ENCODE assay signal across 10 cellular contexts in the genomic region with DNA sequence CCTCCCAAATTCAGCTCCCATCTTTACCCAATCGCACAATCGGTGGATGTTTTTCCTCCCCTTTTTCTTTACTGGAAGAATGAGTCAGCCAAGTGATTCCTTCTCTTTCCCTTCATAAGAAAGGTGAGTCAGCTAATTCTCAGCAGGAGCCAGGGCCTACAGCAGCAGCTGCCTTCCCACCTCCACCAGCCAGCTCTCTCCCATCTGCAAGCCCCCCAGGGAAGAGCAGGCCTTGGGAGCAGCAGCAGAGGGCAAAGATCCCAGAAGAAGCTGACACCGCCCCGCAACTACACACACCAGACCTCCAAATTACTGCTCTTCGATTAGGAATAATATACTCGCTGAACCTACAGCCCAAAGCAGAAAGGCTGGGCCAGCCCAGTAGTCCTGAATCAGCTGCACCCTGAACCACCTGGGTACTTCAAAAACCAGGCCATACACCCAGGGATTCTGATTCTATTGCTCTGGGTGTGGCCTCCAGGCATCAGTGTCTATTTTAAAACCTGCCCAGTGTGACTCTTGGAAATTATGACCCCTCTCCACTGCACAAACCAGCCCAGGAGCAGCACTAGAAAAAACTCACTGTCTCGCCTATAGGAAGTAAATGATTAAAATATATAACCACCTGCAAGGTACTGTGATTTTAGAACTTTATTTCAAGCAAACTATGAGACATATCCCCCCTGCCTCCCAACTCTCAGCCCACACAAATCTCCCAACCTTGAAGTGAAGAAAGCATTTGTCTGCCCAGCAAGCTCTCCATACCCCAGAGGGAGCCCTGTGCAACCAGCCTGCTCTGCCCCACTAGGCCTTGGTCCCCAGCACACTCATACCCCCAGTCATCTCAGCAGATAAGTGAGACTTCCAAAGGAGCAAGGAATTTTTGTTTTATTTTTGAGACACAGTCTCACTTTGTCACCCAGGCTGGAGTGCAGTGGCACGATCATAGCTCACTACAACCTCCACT. TPM values are rescaled to one million over a fixed set of nuclear protein-coding genes. Genes with fewer than 3 reads are reported as not detected.
DNase-seq lines count a peak whose midpoint lies in the region; ATAC-seq, FAIRE-seq and TF ChIP-seq lines count a peak whose summit lies in the region.
"Had no signal": no experiment of that assay in that cellular context is flagged by ENCODE, and none has a peak within 500 bp of the region (broad histone marks: within the 10 kb centered on the region; RNA-seq: fewer than 3 reads in every experiment).

No MANE protein-coding gene starts in this region.

- no peaks in the 10 kb centered on the region for H3K9me2 ChIP-seq in SK-N-SH

- no peaks in the 10 kb centered on the region for H4K20me1 ChIP-seq in SK-N-SH (ENCODE audit: insufficient read depth)

- H3K4me1 ChIP-seq in SK-N-SH (ENCODE audit: control insufficient read depth in 1 of 2, insufficient read depth in 2 of 2, low read depth in 1 of 2, low read length in 1 of 2), result peaks cover 4 to 24% of the 10 kb centered on the region in 2 experiments; a peak in 3 of 4 replicates
- no peaks in the 10 kb centered on the region for H3K4me1 ChIP-seq in small intestine (ENCODE audit: control insufficient read depth in 2 of 2, insufficient read depth in 1 of 2, low read depth in 1 of 2, low read length in 1 of 2)

- no peaks in the 10 kb centered on the region for H3K27me3 ChIP-seq in SK-N-SH (ENCODE audit: insufficient read depth)
- no peaks in the 10 kb centered on the region for H3K27me3 ChIP-seq in small intestine (ENCODE audit: control insufficient read depth in 2 of 2, insufficient read depth in 2 of 2, low read length in 2 of 2)

- H3K9me3 ChIP-seq in SK-N-SH, result no peaks in the 10 kb centered on the region
- no peaks in the 10 kb centered on the region for H3K9me3 ChIP-seq in small intestine (ENCODE audit: control insufficient read depth, low read depth)

- POLR2A ChIA-PET in SK-N-SH (lab: Yijun Ruan, JAX), result no interaction called here

- CTCF ChIA-PET in SK-N-SH (lab: Yijun Ruan, JAX), result interaction anchor here (1.0 to 3.4 kb wide), 7 partner anchors 21 to 171 kb away, joined by 3 to 15 read pairs (median 4); no protein-coding TSS in a partner anchor

- peak overlapping the region; percentile 43 for H3K9ac ChIP-seq in SK-N-SH

- H2AFZ ChIP-seq in SK-N-SH (ENCODE audit: low read depth), result peak overlapping the region; percentile 50

- TF ChIP-seq CTCF in SK-N-SH (IDR thresholded peaks at IDR 0.05) (no peak), fibroblast of villous mesenchyme (IDR thresholded peaks at IDR 0.05; ENCODE audit: insufficient read depth, low read depth, low read length) (no peak)

- peak; percentile 18 for DNase-seq in DMS79 treated with DMSO at 0.1 percent for 48 hours (lab: John Stamatoyannopoulos, UW)
- no peak for DNase-seq in DMS79 (lab: John Stamatoyannopoulos, UW)
- DNase-seq in SK-N-SH, result no peak
- DNase-seq in fibroblast of villous mesenchyme (ENCODE audit: low read depth), result peak; percentile 72
- peak; percentile 20 for DNase-seq in small intestine
- DNase-seq in SKM-1 (lab: John Stamatoyannopoulos, UW; ENCODE audit: unreplicated experiment), result no peak
- no peak for DNase-seq in activated naive CD4-positive, alpha-beta T cell (lab: John Stamatoyannopoulos, UW)
- DNase-seq: activated CD4-positive, alpha-beta T cell treated with anti-CD3 and anti-CD28 coated beads, Interleukin-2, amount 50 U/mL, for 48 hours had no signal

- no peak for TF ChIP-seq RAD21 in SK-N-SH (IDR thresholded peaks at IDR 0.05; ENCODE audit: low read length)

- no peak for FAIRE-seq in small intestine (lab: Jason Lieb, UNC)

- H3F3A ChIP-seq in SK-N-SH (replicated peaks; ENCODE audit: insufficient read depth), result peaks cover 13% of the 10 kb centered on the region

- no peak overlapping the region for H3K4me3 ChIP-seq in SK-N-SH (ENCODE audit: low read depth in 2 of 2, low read length in 1 of 2)
- H3K4me3 ChIP-seq in fibroblast of villous mesenchyme (ENCODE audit: low read depth, low read length), result no peak overlapping the region
- no peak overlapping the region for H3K4me3 ChIP-seq in small intestine (ENCODE audit: low read depth in 1 of 2, low read length in 2 of 2)
- H3K4me3 ChIP-seq: lung had no signal

- H3K27ac ChIP-seq in SK-N-SH (ENCODE audit: low read depth in 2 of 2, low read length in 1 of 2) (peak overlapping the region; percentile 54 to 83), small intestine (ENCODE audit: low read depth in 1 of 2, low read length in 1 of 2) (no peak overlapping the region)

- H3K36me3 ChIP-seq in SK-N-SH (replicated peaks in 1 of 2; ENCODE audit: control insufficient read depth in 1 of 2, insufficient read depth in 2 of 2, low read length in 1 of 2) (no peaks in the 10 kb centered on the region), small intestine (ENCODE audit: control insufficient read depth in 2 of 2, insufficient read depth in 2 of 2, low read length in 2 of 2) (no peaks in the 10 kb centered on the region)

- H3K79me2 ChIP-seq in SK-N-SH (ENCODE audit: insufficient read depth), result peaks cover 84% of the 10 kb centered on the region

- 0 out of 4 replicates have a peak, but pooled peaks of 1 of the 2 experiments have one; percentile 39 for TF ChIP-seq EP300 in SK-N-SH (IDR thresholded peaks at IDR 0.05; ENCODE audit: borderline replicate concordance in 1 of 2, low read depth in 1 of 2, low read length in 1 of 2)

- ATAC-seq in GM21367 (IDR thresholded peaks at IDR 0.05; ENCODE audit: unreplicated experiment), result no peak

- WGBS in SK-N-SH (ENCODE audit: low lambda C conversion rate), result 50% methylated on average over 8 of the region's 8 CpGs
- WGBS in small intestine, 3 donors, result 31 to 70% (median 45%) methylated on average over 8 of the region's 8 CpGs

- peak overlapping the region; percentile 66 for H3K4me2 ChIP-seq in SK-N-SH

TF ChIP-seq in SK-N-SH, 30 proteins besides CTCF, POLR2A, EP300 and RAD21 (continues in another document):
- peak; percentile 81 for TF ChIP-seq TCF12 (IDR thresholded peaks at IDR 0.05)
- no peak for TF ChIP-seq CHD2 (IDR thresholded peaks at IDR 0.05; ENCODE audit: low read length, partially characterized antibody)
- TF ChIP-seq, protein P1, sequence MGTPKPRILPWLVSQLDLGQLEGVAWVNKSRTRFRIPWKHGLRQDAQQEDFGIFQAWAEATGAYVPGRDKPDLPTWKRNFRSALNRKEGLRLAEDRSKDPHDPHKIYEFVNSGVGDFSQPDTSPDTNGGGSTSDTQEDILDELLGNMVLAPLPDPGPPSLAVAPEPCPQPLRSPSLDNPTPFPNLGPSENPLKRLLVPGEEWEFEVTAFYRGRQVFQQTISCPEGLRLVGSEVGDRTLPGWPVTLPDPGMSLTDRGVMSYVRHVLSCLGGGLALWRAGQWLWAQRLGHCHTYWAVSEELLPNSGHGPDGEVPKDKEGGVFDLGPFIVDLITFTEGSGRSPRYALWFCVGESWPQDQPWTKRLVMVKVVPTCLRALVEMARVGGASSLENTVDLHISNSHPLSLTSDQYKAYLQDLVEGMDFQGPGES (IDR thresholded peaks at IDR 0.05; ENCODE audit: low read depth, low read length), result no peak
- peak; percentile 81 for TF ChIP-seq JUND (IDR thresholded peaks at IDR 0.05)
- no peak for TF ChIP-seq MXI1 (IDR thresholded peaks at IDR 0.05; ENCODE audit: low read depth, low read length)
- peak; percentile 30; the same call in 1 of the 2 replicates for TF ChIP-seq SIN3A (IDR thresholded peaks at IDR 0.05; ENCODE audit: borderline replicate concordance, low read depth, low read length)
- TF ChIP-seq POLR2AphosphoS5 (IDR thresholded peaks at IDR 0.05; ENCODE audit: low read depth, low read length), result peak; percentile 52
- TF ChIP-seq, protein P2, sequence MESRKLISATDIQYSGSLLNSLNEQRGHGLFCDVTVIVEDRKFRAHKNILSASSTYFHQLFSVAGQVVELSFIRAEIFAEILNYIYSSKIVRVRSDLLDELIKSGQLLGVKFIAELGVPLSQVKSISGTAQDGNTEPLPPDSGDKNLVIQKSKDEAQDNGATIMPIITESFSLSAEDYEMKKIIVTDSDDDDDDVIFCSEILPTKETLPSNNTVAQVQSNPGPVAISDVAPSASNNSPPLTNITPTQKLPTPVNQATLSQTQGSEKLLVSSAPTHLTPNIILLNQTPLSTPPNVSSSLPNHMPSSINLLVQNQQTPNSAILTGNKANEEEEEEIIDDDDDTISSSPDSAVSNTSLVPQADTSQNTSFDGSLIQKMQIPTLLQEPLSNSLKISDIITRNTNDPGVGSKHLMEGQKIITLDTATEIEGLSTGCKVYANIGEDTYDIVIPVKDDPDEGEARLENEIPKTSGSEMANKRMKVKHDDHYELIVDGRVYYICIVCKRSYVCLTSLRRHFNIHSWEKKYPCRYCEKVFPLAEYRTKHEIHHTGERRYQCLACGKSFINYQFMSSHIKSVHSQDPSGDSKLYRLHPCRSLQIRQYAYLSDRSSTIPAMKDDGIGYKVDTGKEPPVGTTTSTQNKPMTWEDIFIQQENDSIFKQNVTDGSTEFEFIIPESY (IDR thresholded peaks at IDR 0.05; ENCODE audit: borderline replicate concordance, low read depth), result no peak
- TF ChIP-seq NFIC (IDR thresholded peaks at IDR 0.05; ENCODE audit: borderline replicate concordance), result peak; percentile 55; the same call in 1 of the 2 replicates
- TF ChIP-seq, protein P3, sequence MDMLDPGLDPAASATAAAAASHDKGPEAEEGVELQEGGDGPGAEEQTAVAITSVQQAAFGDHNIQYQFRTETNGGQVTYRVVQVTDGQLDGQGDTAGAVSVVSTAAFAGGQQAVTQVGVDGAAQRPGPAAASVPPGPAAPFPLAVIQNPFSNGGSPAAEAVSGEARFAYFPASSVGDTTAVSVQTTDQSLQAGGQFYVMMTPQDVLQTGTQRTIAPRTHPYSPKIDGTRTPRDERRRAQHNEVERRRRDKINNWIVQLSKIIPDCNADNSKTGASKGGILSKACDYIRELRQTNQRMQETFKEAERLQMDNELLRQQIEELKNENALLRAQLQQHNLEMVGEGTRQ (IDR thresholded peaks at IDR 0.05; ENCODE audit: borderline replicate concordance, low read depth, low read length), result no peak
- TF ChIP-seq RCOR1 (IDR thresholded peaks at IDR 0.05; ENCODE audit: low read length), result no peak

RNA-seq across cellular contexts. Expression of a gene that starts 7.3 kb away (rescaled TPM):
- polyA plus RNA-seq in SK-N-SH (2012; rRNA removed), result 9.9 and 11.0 TPM in 2 replicates
- polyA plus RNA-seq in SK-N-SH (2012; cell fraction: cytosol; rRNA removed), result 4.5 and 6.4 TPM in 2 replicates
- polyA plus RNA-seq in SK-N-SH (2012; cell fraction: nucleus; rRNA removed), result 36.2 and 48.1 TPM in 2 replicates
- 12.1 and 16.8 TPM in 2 replicates for total RNA-seq in fibroblast of villous mesenchyme
- polyA plus RNA-seq in small intestine, result 10 to 100 TPM in 1 of 3 donors, 1 to 10 TPM in 2; 5.4 to 11.1 (median 8.5) TPM

RNA-seq across cellular contexts. Expression of a gene that starts 48.6 kb away (rescaled TPM):
- polyA plus RNA-seq in SK-N-SH (2012; rRNA removed), result 16.4 and 17.1 TPM in 2 replicates
- 12.4 and 17.2 TPM in 2 replicates for polyA plus RNA-seq in SK-N-SH (2012; cell fraction: cytosol; rRNA removed)
- polyA plus RNA-seq in SK-N-SH (2012; cell fraction: nucleus; rRNA removed), result 19.9 and 24.8 TPM in 2 replicates
- 31.5 and 37.7 TPM in 2 replicates for total RNA-seq in fibroblast of villous mesenchyme
- polyA plus RNA-seq in small intestine, result 10 to 100 TPM in 1 of 3 donors, 1 to 10 TPM in 2; 5.1 to 11.5 (median 5.1) TPM

Comparison
In these comparisons a context has a peak if more than half of its experiments do, and no peak if none do; other contexts are left out.
1. DNase-seq: peak in DMS79 treated with DMSO at 0.1 percent for 48 hours (single experiment), fibroblast of villous mesenchyme (single experiment) and small intestine (single experiment); none in DMS79 (single experiment), SK-N-SH (single experiment), SKM-1 (single experiment) and activated naive CD4-positive, alpha-beta T cell (0 of 4).
2. H3K27ac ChIP-seq: peak in SK-N-SH (2 of 2); none in small intestine (0 of 2).